Comparison of ENCODE assay signal across 1 cellular context in the genomic region with DNA sequence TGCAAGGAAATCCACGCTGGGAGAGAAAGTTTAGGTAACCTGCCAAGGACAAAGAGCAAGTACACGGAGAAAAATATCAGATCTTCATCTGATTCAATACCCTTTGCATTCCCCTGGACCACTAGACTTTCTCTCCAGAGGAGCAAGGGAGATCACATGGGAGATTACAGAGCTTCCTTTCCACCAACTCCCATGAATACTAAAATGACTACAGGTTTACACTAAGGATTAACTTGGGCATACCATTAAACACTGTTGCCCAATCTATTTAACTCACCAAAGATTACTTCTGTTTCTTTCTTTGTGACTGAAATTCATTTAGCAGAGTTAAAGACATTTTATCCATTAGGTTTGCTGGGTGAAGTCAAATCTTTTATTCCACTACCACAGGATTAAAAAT.
TF ChIP-seq lines count a peak whose summit lies in the region.

No MANE protein-coding gene starts in this region.

TF ChIP-seq in HepG2, 621 proteins besides CTCF, POLR2A, EP300 and RAD21 (continued from another document):
- TF ChIP-seq, protein P1, sequence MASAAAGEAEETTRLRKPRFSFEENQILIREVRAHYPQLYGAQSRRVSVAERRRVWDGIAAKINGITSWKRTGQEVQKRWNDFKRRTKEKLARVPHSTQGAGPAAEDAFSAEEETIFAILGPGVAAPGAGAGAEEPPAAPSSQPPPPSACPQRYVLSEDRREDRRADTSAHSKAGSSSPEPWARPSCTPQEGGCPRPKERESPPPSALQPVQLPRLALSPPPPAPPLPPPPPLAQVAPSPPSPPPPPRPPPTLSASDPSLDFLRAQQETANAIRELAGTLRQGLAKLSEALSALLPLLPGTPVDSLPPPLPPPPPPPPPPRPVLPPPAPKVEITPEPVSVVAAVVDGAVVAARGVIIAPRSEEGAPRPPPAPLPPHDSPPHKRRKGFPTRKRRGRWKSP (CRISPR knock-in tag; IDR thresholded peaks at IDR 0.05): no peak
- TF ChIP-seq, protein P2, sequence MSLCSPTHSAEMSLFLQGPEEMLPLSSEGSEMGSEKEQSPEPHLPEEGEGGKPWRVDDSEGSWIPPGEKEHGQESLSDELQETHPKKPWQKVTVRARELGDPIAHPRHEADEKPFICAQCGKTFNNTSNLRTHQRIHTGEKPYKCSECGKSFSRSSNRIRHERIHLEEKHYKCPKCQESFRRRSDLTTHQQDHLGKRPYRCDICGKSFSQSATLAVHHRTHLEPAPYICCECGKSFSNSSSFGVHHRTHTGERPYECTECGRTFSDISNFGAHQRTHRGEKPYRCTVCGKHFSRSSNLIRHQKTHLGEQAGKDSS (CRISPR knock-in tag; IDR thresholded peaks at IDR 0.05; ENCODE audit: borderline replicate concordance, low read depth): no peak
- TF ChIP-seq ZNF546 (CRISPR knock-in tag; conservative IDR thresholded peaks at IDR 0.05) (no peak), PHB2 (IDR thresholded peaks at IDR 0.05; ENCODE audit: partially characterized antibody) (no peak), ONECUT2 (CRISPR knock-in tag; IDR thresholded peaks at IDR 0.05) (no peak)
TF ChIP-seq in HepG2: peak in this region for 0.
